15 cellular contexts compared by ENCODE assay signal in the genomic region with DNA sequence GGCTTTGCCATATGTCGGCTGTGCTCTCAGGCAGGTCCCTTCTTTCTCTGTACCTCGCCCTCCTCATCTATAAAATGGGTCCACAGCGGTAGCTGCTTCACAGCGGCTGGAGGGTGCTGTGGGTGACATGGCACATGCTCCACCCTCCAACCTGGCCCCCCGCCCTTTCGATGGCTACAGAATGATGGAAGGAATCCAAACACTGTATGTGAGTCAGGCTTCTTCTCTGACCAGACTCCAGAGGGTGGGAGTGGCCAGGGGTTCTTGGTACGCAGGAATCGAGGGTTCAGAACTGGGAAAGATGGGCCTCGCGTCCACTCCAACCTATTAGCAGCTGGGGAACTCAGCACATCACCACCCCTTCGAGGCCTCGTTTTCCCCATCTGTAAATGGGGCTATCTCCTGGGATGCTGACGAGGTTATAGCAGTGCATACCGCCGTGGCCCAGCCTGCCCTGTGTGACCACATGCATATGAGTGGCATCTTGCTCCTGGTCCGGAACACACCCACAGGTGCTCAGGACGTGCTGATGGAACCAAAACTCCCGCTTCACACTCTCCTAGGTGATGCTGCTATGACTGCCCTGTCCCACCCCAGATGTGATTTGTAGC. TPM values are rescaled to one million over a fixed set of nuclear protein-coding genes. Genes with fewer than 3 reads are reported as not detected.
DNase-seq lines count a peak whose midpoint lies in the region; TF ChIP-seq lines count a peak whose summit lies in the region.
"Had no signal": no experiment of that assay in that cellular context is flagged by ENCODE, and none has a peak within 500 bp of the region (broad histone marks: within the 10 kb centered on the region; RNA-seq: fewer than 3 reads in every experiment).

No MANE protein-coding gene starts in this region.

- no peaks in the 10 kb centered on the region for H3K27me3 Mint-ChIP-seq in brain

- intact Hi-C loops in head of caudate nucleus (cut with DNase I) = no loop called here

- H3K27me3 ChIP-seq in right atrium auricular region = no peaks in the 10 kb centered on the region
- H3K27me3 ChIP-seq in rectal smooth muscle tissue (ENCODE audit: control insufficient read depth, insufficient read depth, low read length) = no peaks in the 10 kb centered on the region
- H3K27me3 ChIP-seq: SJCRH30 had no signal

- no peak overlapping the region for H3K9ac ChIP-seq in rectal smooth muscle tissue (ENCODE audit: low read length)
- H3K9ac ChIP-seq: parathyroid adenoma had no signal

- TF ChIP-seq CTCF in brain (conservative IDR thresholded peaks at IDR 0.05) (no peak), right atrium auricular region (IDR thresholded peaks at IDR 0.05) (no peak)

- H3K4me3 ChIP-seq in right atrium auricular region (no peak overlapping the region), rectal smooth muscle tissue (ENCODE audit: low read length) (peak overlapping the region; percentile 10)
- H3K4me3 ChIP-seq: SJCRH30 had no signal

- H3K4me1 ChIP-seq in right atrium auricular region (peaks cover 0 to 49% of the 10 kb centered on the region in 2 donors), rectal smooth muscle tissue (ENCODE audit: control insufficient read depth, insufficient read depth, low read length) (peaks cover 12% of the 10 kb centered on the region)
- H3K4me1 ChIP-seq: parathyroid adenoma had no signal

- H3K27ac ChIP-seq in right atrium auricular region (peak overlapping the region; percentile 65 to 69), rectal smooth muscle tissue (ENCODE audit: low read depth, low read length) (no peak overlapping the region)
- H3K27ac ChIP-seq: parathyroid adenoma had no signal

- H3K36me3 ChIP-seq in right atrium auricular region (no peaks in the 10 kb centered on the region), rectal smooth muscle tissue (ENCODE audit: control insufficient read depth, insufficient read depth, low read length) (no peaks in the 10 kb centered on the region)

- H3K4me1 Mint-ChIP-seq in brain = peaks cover 77% of the 10 kb centered on the region
- H3K4me1 Mint-ChIP-seq: activated naive CD4-positive, alpha-beta T cell treated with anti-CD3 and anti-CD28 coated beads, Interleukin-2, amount 50 U/mL, for 24 hours had no signal

- peak; percentile 9 for DNase-seq in EH (ENCODE audit: low read depth)
- no peak for DNase-seq in right atrium auricular region (ENCODE audit: low spot score)
- DNase-seq in GM19240 (ENCODE audit: insufficient read length, low spot score) = no peak
- no peak for DNase-seq in head of caudate nucleus
- DNase-seq in stimulated activated CD4-positive, alpha-beta T cell treated with anti-CD3 and anti-CD28 coated beads, Interleukin-4, amount 100 ng/mL, for 4 hours = no peak
- no peak for DNase-seq in NCI-H128 (lab: John Stamatoyannopoulos, UW; ENCODE audit: unreplicated experiment)
- DNase-seq: activated CD4-positive, alpha-beta T cell treated with anti-CD3 and anti-CD28 coated beads for 4 hours; AML-193; NCI-H1417; T-helper 9 cell had no signal

- H3K27ac Mint-ChIP-seq in brain = peak overlapping the region; percentile 88 to 97 (median 89)
- H3K27ac Mint-ChIP-seq: activated naive CD4-positive, alpha-beta T cell treated with anti-CD3 and anti-CD28 coated beads, Interleukin-2, amount 50 U/mL, for 24 hours had no signal

- peaks cover 17% of the 10 kb centered on the region for H3K36me3 Mint-ChIP-seq in brain
- H3K36me3 Mint-ChIP-seq: activated naive CD4-positive, alpha-beta T cell treated with anti-CD3 and anti-CD28 coated beads, Interleukin-2, amount 50 U/mL, for 24 hours had no signal

- peak overlapping the region; percentile 59 to 83 (median 75) for H3K4me3 Mint-ChIP-seq in brain
- H3K4me3 Mint-ChIP-seq: activated naive CD4-positive, alpha-beta T cell treated with anti-CD3 and anti-CD28 coated beads, Interleukin-2, amount 50 U/mL, for 24 hours had no signal

- peaks cover 0 to 2% (median 0%) of the 10 kb centered on the region in 5 experiments for H3K9me3 Mint-ChIP-seq in brain
- H3K9me3 Mint-ChIP-seq: activated naive CD4-positive, alpha-beta T cell treated with anti-CD3 and anti-CD28 coated beads, Interleukin-2, amount 50 U/mL, for 24 hours had no signal

- H3K9me3 ChIP-seq in right atrium auricular region = no peaks in the 10 kb centered on the region
- H3K9me3 ChIP-seq: SJCRH30 had no signal

RNA-seq across cellular contexts. Expression of a gene that starts 26.4 kb away (rescaled TPM):
- polyA plus RNA-seq in brain (ENCODE audit: insufficient read depth, low read depth, low replicate concordance) = 1.7 TPM
- 10 to 100 TPM; 13.0 to 14.3 TPM for total RNA-seq in right atrium auricular region
